Comparison of ENCODE assay signal across 3 cellular contexts in genomic region chr13:105821337-105821736, GRCh38.
"Had no signal": no experiment of that assay in that cellular context is flagged by ENCODE, and none has a peak within 500 bp of the region (broad histone marks: within the 10 kb centered on the region; RNA-seq: fewer than 3 reads in every experiment).

No MANE protein-coding gene starts in this region.

- DNase-seq: GDM1, GF-D8 had no signal

- ATAC-seq: GM12878 had no signal

- H3K4me3 ChIP-seq: GM12878 had no signal
